In genomic region chrX:77788050-77788449, GRCh38 we compare ENCODE assay signal across 8 cellular contexts. TPM values are rescaled to one million over a fixed set of nuclear protein-coding genes. Genes with fewer than 3 reads are reported as not detected.
DNase-seq lines count a peak whose midpoint lies in the region; ATAC-seq and TF ChIP-seq lines count a peak whose summit lies in the region.

No MANE protein-coding gene starts in this region.

- ATAC-seq in gastrocnemius medialis (no peak), GM18517 (IDR thresholded peaks at IDR 0.05; ENCODE audit: unreplicated experiment) (no peak), HG02885 (IDR thresholded peaks at IDR 0.05; ENCODE audit: poor library complexity, unreplicated experiment) (no peak), GM21423 (IDR thresholded peaks at IDR 0.05; ENCODE audit: unreplicated experiment) (no peak)

- no peaks in the 10 kb centered on the region for H3K27me3 ChIP-seq in gastrocnemius medialis

- H3K27ac ChIP-seq in gastrocnemius medialis, result peak overlapping the region in 1 of 4 donors; percentile 43

- no peaks in the 10 kb centered on the region for H3K9me3 ChIP-seq in gastrocnemius medialis

- TF ChIP-seq POLR2A in gastrocnemius medialis (IDR thresholded peaks at IDR 0.05), result no peak

- DNase-seq in GM12864 (ENCODE audit: low read depth), result peak; percentile 29
- peak; percentile 20 for DNase-seq in RKO (ENCODE audit: low spot score)
- DNase-seq in fibroblast of gingiva (ENCODE audit: low read depth), result peak; percentile 43
- no peak for DNase-seq in gastrocnemius medialis
- DNase-seq in effector CD4-positive, alpha-beta T cell, result no peak

- intact Hi-C loops in gastrocnemius medialis (cut with DNase I; ENCODE audit: low total_unique reads), result loop anchor here (5.0 to 10.0 kb wide), 3 partner anchors 109 to 283 kb away; partner anchors contain the start of genes COX7B and MAGT1

- in situ Hi-C loops in gastrocnemius medialis (cut with MboI; ENCODE audit: low sequenced_read_pairs in 4 of 4), result loop anchor here in 1 of 4 donors (10.0 kb wide), 1 partner anchor 107 kb away; the partner anchor contains the start of genes COX7B and MAGT1

- peaks cover 0 to 12% of the 10 kb centered on the region in 2 donors for H3K4me1 ChIP-seq in gastrocnemius medialis

- H3K4me3 ChIP-seq in GM12864 (ENCODE audit: low read depth, low read length), result peak overlapping the region; percentile 14; the same call in 1 of the 2 replicates
- H3K4me3 ChIP-seq in gastrocnemius medialis, result peak overlapping the region; percentile 10 to 36 (median 22)

- no peaks in the 10 kb centered on the region for H3K36me3 ChIP-seq in gastrocnemius medialis

- TF ChIP-seq CTCF in GM12864 (IDR thresholded peaks at IDR 0.05; ENCODE audit: low read depth, low read length, missing control alignments) (no peak), gastrocnemius medialis (IDR thresholded peaks at IDR 0.05 in 4 of 5, conservative IDR thresholded peaks at IDR 0.05 in 1 of 5) (no peak)

RNA-seq across cellular contexts. Expression of gene ATRX, which starts 2.0 kb away (rescaled TPM):
- 10 to 100 TPM; 34.7 to 75.9 (median 50.5) TPM for total RNA-seq in gastrocnemius medialis

Comparison
In these comparisons a context has a peak if more than half of its experiments do, and no peak if none do; other contexts are left out.
1. DNase-seq: peak in GM12864 (single experiment), RKO (single experiment) and fibroblast of gingiva (single experiment); none in gastrocnemius medialis (0 of 2) and effector CD4-positive, alpha-beta T cell (single experiment).